8 cellular contexts compared by ENCODE assay signal in genomic region chr1:26321315-26322041, GRCh38. TPM values are rescaled to one million over a fixed set of nuclear protein-coding genes. Genes with fewer than 3 reads are reported as not detected.
DNase-seq lines count a peak whose midpoint lies in the region; ATAC-seq and TF ChIP-seq lines count a peak whose summit lies in the region.

No MANE protein-coding gene starts in this region.

- no peaks in the 10 kb centered on the region for H3K4me1 ChIP-seq in lung (ENCODE audit: control insufficient read depth in 2 of 2, insufficient read depth in 2 of 2, low read length in 2 of 2)

- DNase-seq in GM04503 (ENCODE audit: low read depth) = peak; percentile 22
- peak; percentile 60 for DNase-seq in NCI-H82 treated with DMSO at 0.1 percent for 48 hours (lab: John Stamatoyannopoulos, UW; ENCODE audit: unreplicated experiment)
- peak; percentile 95 to 98 for DNase-seq in activated CD4-positive, alpha-beta T cell treated with anti-CD3 and anti-CD28 coated beads, Interleukin-2, amount 50 U/mL, for 4 hours
- DNase-seq in dermis blood vessel endothelial cell = peak; percentile 90
- DNase-seq in lung (ENCODE audit: low spot score) = peak; percentile 92
- peak; percentile 91 to 95 (median 93) for DNase-seq in stimulated activated CD4-positive, alpha-beta T cell treated with anti-CD3 and anti-CD28 coated beads, TNF-alpha, amount 100 ng/mL, for 4 hours (ENCODE audit: low read depth in 3 of 3)

- H3K27me3 ChIP-seq in lung (ENCODE audit: control insufficient read depth, insufficient read depth) = no peaks in the 10 kb centered on the region

- no peak overlapping the region for H3K4me3 ChIP-seq in lung

- TF ChIP-seq CTCF in lung (IDR thresholded peaks at IDR 0.05; ENCODE audit: control extremely low read depth, extremely low read depth) = peak; percentile 92

- ATAC-seq in HG03135 (IDR thresholded peaks at IDR 0.05; ENCODE audit: unreplicated experiment) = peak; percentile 44
- ATAC-seq in lung (ENCODE audit: insufficient read depth, low FRiP score) = peak; percentile 85
- no peak for ATAC-seq in HG03354 (IDR thresholded peaks at IDR 0.05; ENCODE audit: poor library complexity, severe bottlenecking, unreplicated experiment)

- H3K36me3 ChIP-seq in lung (ENCODE audit: control insufficient read depth in 2 of 2, insufficient read depth in 2 of 2, low read length in 2 of 2) = no peaks in the 10 kb centered on the region

- peak overlapping the region in 1 of 2 donors; percentile 6 for H3K27ac ChIP-seq in lung (ENCODE audit: low read depth in 1 of 2, low read length in 1 of 2)

- no peaks in the 10 kb centered on the region for H3K9me3 ChIP-seq in lung (ENCODE audit: control insufficient read depth in 2 of 2, insufficient read depth in 1 of 2, low read length in 1 of 2)

- WGBS in lung, 2 donors = 13 to 17% methylated on average over 16 of the region's 16 CpGs

RNA-seq across cellular contexts. Expression of gene CD52, which starts 3.7 kb away (rescaled TPM):
- total RNA-seq in dermis blood vessel endothelial cell = not detected in 2 replicates
- total RNA-seq in lung = 100 to 1,000 TPM in 1 of 2 donors, 1 to 10 TPM in 1; 6.8 to 238 TPM
- 100 to 1,000 TPM; 402 to 600 TPM for polyA plus RNA-seq in lung

RNA-seq across cellular contexts. Expression of gene UBXN11, which starts 15.0 kb away (rescaled TPM):
- total RNA-seq in dermis blood vessel endothelial cell (2.3 and 3.6 TPM in 2 replicates), lung (10 to 100 TPM; 20.1 to 82.1 TPM)
- polyA plus RNA-seq in lung = 10 to 100 TPM; 43.2 to 66.6 TPM

RNA-seq across cellular contexts. Expression of gene CRYBG2, which starts 32.5 kb away (rescaled TPM):
- 0.70 TPM in 1 of 2 replicates, not detected in the other for total RNA-seq in dermis blood vessel endothelial cell
- 1 to 10 TPM in 1 of 2 donors, under 1 TPM in 1; 0.37 to 3.8 TPM for total RNA-seq in lung
- 1 to 10 TPM; 1.5 to 7.7 TPM for polyA plus RNA-seq in lung

RNA-seq across cellular contexts. Expression of gene SH3BGRL3, which starts 41.6 kb away (rescaled TPM):
- 10.4 and 23.8 TPM in 2 replicates for total RNA-seq in dermis blood vessel endothelial cell
- 100 to 1,000 TPM in 1 of 2 donors, 10 to 100 TPM in 1; 17.2 to 317 TPM for total RNA-seq in lung
- polyA plus RNA-seq in lung = 100 to 1,000 TPM; 349 to 437 TPM

RNA-seq across cellular contexts. Expression of gene ZNF683, which starts 51.1 kb away (rescaled TPM):
- total RNA-seq in dermis blood vessel endothelial cell (not detected in 2 replicates), lung (under 1 TPM in 1 of 2 donors, not detected in 1; 0.40 TPM)
- polyA plus RNA-seq in lung = under 1 TPM; 0.17 to 0.55 TPM

Comparison
In these comparisons a context has a peak if more than half of its experiments do, and no peak if none do; other contexts are left out.
1. DNase-seq: peak in every context shown above with its lines; median percentile 96 in activated CD4-positive, alpha-beta T cell treated with anti-CD3 and anti-CD28 coated beads, Interleukin-2, amount 50 U/mL, for 4 hours; 93 in stimulated activated CD4-positive, alpha-beta T cell treated with anti-CD3 and anti-CD28 coated beads, TNF-alpha, amount 100 ng/mL, for 4 hours; 92 in lung; 90 in dermis blood vessel endothelial cell; 60 in NCI-H82 treated with DMSO at 0.1 percent for 48 hours; 22 in GM04503.